In the genomic region with DNA sequence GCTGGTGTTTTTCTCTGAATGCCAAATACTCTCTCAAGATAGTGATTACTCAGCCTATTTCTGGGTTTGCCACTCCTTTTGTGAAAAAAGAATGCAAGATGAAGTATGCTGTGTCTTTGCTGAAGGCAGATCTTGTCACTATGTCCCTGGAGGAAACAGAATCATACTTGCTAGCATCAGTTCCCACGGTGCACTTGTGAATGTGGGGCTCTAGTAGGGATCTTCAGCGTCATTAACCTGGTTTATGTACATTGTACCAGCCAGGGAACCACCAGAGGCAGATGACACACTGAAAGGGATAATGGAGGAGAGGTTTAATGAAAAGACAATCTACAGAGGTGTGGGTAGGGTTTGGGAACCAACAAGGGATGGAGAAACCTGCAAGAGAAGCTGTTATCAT, we compare ENCODE assay signal across 1 cellular context.
TF ChIP-seq lines count a peak whose summit lies in the region.

No MANE protein-coding gene starts in this region.

TF ChIP-seq in A549, 52 proteins besides CTCF, POLR2A, EP300 and RAD21 (continued from another document):
- TF ChIP-seq CEBPB (IDR thresholded peaks at IDR 0.05) = no peak
- no peak for TF ChIP-seq HOXB13 (CRISPR knock-in tag; IDR thresholded peaks at IDR 0.05; ENCODE audit: low read depth)
- TF ChIP-seq KDM1A (IDR thresholded peaks at IDR 0.05; ENCODE audit: low read depth) = no peak
- no peak for TF ChIP-seq FOSL2 (IDR thresholded peaks at IDR 0.05)
- TF ChIP-seq FOSL2 (CRISPR knock-in tag; IDR thresholded peaks at IDR 0.05) = no peak
- TF ChIP-seq, protein P1, sequence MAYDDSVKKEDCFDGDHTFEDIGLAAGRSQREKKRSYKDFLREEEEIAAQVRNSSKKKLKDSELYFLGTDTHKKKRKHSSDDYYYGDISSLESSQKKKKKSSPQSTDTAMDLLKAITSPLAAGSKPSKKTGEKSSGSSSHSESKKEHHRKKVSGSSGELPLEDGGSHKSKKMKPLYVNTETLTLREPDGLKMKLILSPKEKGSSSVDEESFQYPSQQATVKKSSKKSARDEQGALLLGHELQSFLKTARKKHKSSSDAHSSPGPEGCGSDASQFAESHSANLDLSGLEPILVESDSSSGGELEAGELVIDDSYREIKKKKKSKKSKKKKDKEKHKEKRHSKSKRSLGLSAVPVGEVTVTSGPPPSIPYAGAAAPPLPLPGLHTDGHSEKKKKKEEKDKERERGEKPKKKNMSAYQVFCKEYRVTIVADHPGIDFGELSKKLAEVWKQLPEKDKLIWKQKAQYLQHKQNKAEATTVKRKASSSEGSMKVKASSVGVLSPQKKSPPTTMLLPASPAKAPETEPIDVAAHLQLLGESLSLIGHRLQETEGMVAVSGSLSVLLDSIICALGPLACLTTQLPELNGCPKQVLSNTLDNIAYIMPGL (CRISPR knock-in tag; IDR thresholded peaks at IDR 0.05; ENCODE audit: borderline replicate concordance) = no peak
